In the genomic region with DNA sequence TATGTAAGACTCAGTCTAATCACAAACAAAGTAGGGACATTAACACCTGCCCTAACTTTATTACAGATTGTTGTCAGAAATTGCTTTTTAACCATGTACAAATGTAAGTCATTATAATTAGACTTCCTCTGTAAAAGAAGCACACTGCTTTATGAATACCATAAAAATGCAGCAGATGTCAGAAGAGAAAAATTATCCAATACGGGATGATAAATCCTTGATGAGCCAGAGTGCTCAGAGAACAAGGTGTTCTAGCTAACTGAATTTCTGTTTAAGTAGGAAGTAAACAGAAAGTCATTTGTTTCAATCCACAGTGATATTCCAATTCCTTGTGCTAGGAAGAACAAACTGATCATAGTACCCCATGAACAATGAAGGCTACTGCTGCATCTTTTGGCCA, we compare ENCODE assay signal across 24 cellular contexts. TPM values are rescaled to one million over a fixed set of nuclear protein-coding genes. Genes with fewer than 3 reads are reported as not detected.
DNase-seq lines count a peak whose midpoint lies in the region; ATAC-seq, FAIRE-seq and TF ChIP-seq lines count a peak whose summit lies in the region.
"Had no signal": no experiment of that assay in that cellular context is flagged by ENCODE, and none has a peak within 500 bp of the region (broad histone marks: within the 10 kb centered on the region; RNA-seq: fewer than 3 reads in every experiment).

No MANE protein-coding gene starts in this region.

- H3K27me3 Mint-ChIP-seq in astrocyte (ENCODE audit: low read depth, unreplicated experiment) = peaks cover 6% of the 10 kb centered on the region

- DNase-seq in LHCN-M2 (ENCODE audit: low read depth) = peak; percentile 64
- no peak for DNase-seq in astrocyte (ENCODE audit: low read depth)
- DNase-seq in mucosa of descending colon = no peak
- no peak for DNase-seq in tibial artery
- DNase-seq in cerebellar cortex (ENCODE audit: low spot score) = no peak
- DNase-seq: 8988T; ACHN; AML-193; BE2C; Caco-2; CD4-positive, alpha-beta memory T cell; DMS153; DND-41; GM23248; H7; HCEC 1CT had no signal

- no peaks in the 10 kb centered on the region for H3K36me3 Mint-ChIP-seq in astrocyte (ENCODE audit: low read depth, unreplicated experiment)
- H3K36me3 Mint-ChIP-seq: CD14-positive monocyte; CD4-positive, alpha-beta memory T cell had no signal

- no peak overlapping the region for H3K9ac ChIP-seq in astrocyte (ENCODE audit: low read length)
- H3K9ac ChIP-seq: BLaER1 treated with 17β-estradiol and CSF1 and Interleukin-3, amounts not matched to agents 10 nM and 100 nM; GM23248 had no signal

- no peak overlapping the region for H2AFZ ChIP-seq in astrocyte (ENCODE audit: low read depth, low read length)
- H2AFZ ChIP-seq: GM23248 had no signal

- H3K79me2 ChIP-seq in astrocyte (ENCODE audit: insufficient read depth, low read length) = no peaks in the 10 kb centered on the region

- H3K4me1 Mint-ChIP-seq in astrocyte (ENCODE audit: low read depth, unreplicated experiment) = peaks cover 33% of the 10 kb centered on the region
- H3K4me1 Mint-ChIP-seq: CD4-positive, alpha-beta memory T cell had no signal

- no peak overlapping the region for H3K4me3 Mint-ChIP-seq in astrocyte (ENCODE audit: unreplicated experiment)
- H3K4me3 Mint-ChIP-seq: CD14-positive monocyte; CD4-positive, alpha-beta memory T cell had no signal

- no peaks in the 10 kb centered on the region for H3K27me3 ChIP-seq in astrocyte (ENCODE audit: insufficient read depth, low read length)
- no peaks in the 10 kb centered on the region for H3K27me3 ChIP-seq in tibial artery
- H3K27me3 ChIP-seq: BE2C; BLaER1 treated with 17β-estradiol and CSF1 and Interleukin-3, amounts not matched to agents 10 nM and 100 nM had no signal

- H3K4me1 ChIP-seq in astrocyte (ENCODE audit: insufficient read depth, low read length) (peaks cover 30% of the 10 kb centered on the region), mucosa of descending colon (ENCODE audit: low read depth) (no peaks in the 10 kb centered on the region), tibial artery (peaks cover 0 to 7% (median 0%) of the 10 kb centered on the region in 4 donors)
- H3K4me1 ChIP-seq: A549, BE2C, Caco-2 had no signal

- H3K36me3 ChIP-seq in astrocyte (ENCODE audit: insufficient read depth, low read length) (no peaks in the 10 kb centered on the region), mucosa of descending colon (ENCODE audit: low read depth) (no peaks in the 10 kb centered on the region), tibial artery (no peaks in the 10 kb centered on the region)
- H3K36me3 ChIP-seq: BE2C; BLaER1 treated with 17β-estradiol and CSF1 and Interleukin-3, amounts not matched to agents 10 nM and 100 nM had no signal

- peaks cover 6% of the 10 kb centered on the region for H3K9me3 Mint-ChIP-seq in astrocyte (ENCODE audit: unreplicated experiment)

- H3K9me3 ChIP-seq in astrocyte (ENCODE audit: insufficient read depth, low read depth, low read length) = no peaks in the 10 kb centered on the region
- no peaks in the 10 kb centered on the region for H3K9me3 ChIP-seq in mucosa of descending colon
- H3K9me3 ChIP-seq in tibial artery = no peaks in the 10 kb centered on the region
- H3K9me3 ChIP-seq: A549; BE2C; BLaER1 treated with 17β-estradiol and CSF1 and Interleukin-3, amounts not matched to agents 10 nM and 100 nM; Caco-2 had no signal

- intact Hi-C loops in mucosa of descending colon (cut with DNase I, micrococcal nuclease) = no loop called here
- intact Hi-C loops in tibial artery (cut with DNase I; ENCODE audit: low total_unique reads) = no loop called here

- H3K4me2 ChIP-seq in astrocyte (ENCODE audit: low read length) = no peak overlapping the region
- H3K4me2 ChIP-seq: A549; BLaER1 treated with 17β-estradiol and CSF1 and Interleukin-3, amounts not matched to agents 10 nM and 100 nM had no signal

- H4K20me1 ChIP-seq in astrocyte (ENCODE audit: insufficient read depth, low read length) = no peaks in the 10 kb centered on the region
- H4K20me1 ChIP-seq: BLaER1 treated with 17β-estradiol and CSF1 and Interleukin-3, amounts not matched to agents 10 nM and 100 nM had no signal

- no peak overlapping the region for H3K27ac Mint-ChIP-seq in astrocyte (ENCODE audit: unreplicated experiment)
- H3K27ac Mint-ChIP-seq: CD14-positive monocyte; CD4-positive, alpha-beta memory T cell had no signal

- FAIRE-seq in astrocyte (lab: Jason Lieb, UNC) = peak; percentile 13
- FAIRE-seq: A549, G401.6, GM12892, GM19239, H1 had no signal

- TF ChIP-seq CTCF in astrocyte (IDR thresholded peaks at IDR 0.05; ENCODE audit: insufficient read depth, low read depth, low read length) (no peak), mucosa of descending colon (IDR thresholded peaks at IDR 0.05) (no peak), tibial artery (IDR thresholded peaks at IDR 0.05) (no peak)

- H3K4me3 ChIP-seq in astrocyte (ENCODE audit: insufficient read depth, low read depth, low read length) (no peak overlapping the region), mucosa of descending colon (no peak overlapping the region), tibial artery (no peak overlapping the region)
- H3K4me3 ChIP-seq: A549; BLaER1 treated with 17β-estradiol and CSF1 and Interleukin-3, amounts not matched to agents 10 nM and 100 nM; GM23248 had no signal

- H3K27ac ChIP-seq in astrocyte (ENCODE audit: low read depth, low read length) = no peak overlapping the region
- no peak overlapping the region for H3K27ac ChIP-seq in tibial artery
- H3K27ac ChIP-seq: A549; BLaER1 treated with 17β-estradiol and CSF1 and Interleukin-3, amounts not matched to agents 10 nM and 100 nM; GM23248 had no signal

- ATAC-seq in mucosa of descending colon (peak; percentile 62), GM18858 (IDR thresholded peaks at IDR 0.05; ENCODE audit: unreplicated experiment) (no peak)
- ATAC-seq: A549 had no signal

RNA-seq across cellular contexts. Expression of a gene that starts 54.6 kb away (rescaled TPM):
- total RNA-seq in LHCN-M2 (2014; rRNA removed) (4.1 and 5.1 TPM in 2 replicates), astrocyte (2.1 and 4.4 TPM in 2 replicates), mucosa of descending colon (1 to 10 TPM; 1.3 to 2.0 (median 1.4) TPM)
- polyA plus RNA-seq in LHCN-M2 (2012) = 5.7 TPM
- total RNA-seq: Caco-2 had no signal
- polyA plus RNA-seq: CD14-positive monocyte had no signal
